ENCODE assay signal across 1 cellular context in the genomic region with DNA sequence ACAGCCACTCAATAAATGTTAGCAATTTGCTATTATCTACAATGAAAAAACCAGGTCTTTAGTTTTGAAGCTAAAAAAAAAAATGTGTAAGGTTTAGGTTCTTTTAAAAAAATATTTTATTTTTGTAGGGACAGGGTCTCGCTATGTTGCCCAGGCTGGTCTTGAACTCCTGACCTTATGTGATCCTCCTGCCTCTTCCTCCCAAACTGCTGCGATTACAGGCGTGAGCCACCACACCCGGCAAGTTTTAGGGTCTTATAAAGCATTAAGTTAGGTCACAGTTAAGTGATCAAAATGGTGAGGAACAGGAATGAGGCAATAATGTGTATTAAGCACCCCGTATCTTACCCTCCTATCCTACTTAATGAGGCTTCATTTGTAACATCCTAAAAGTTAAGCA.
TF ChIP-seq lines count a peak whose summit lies in the region.

No MANE protein-coding gene starts in this region.

TF ChIP-seq in H1, 55 proteins besides CTCF, POLR2A, EP300 and RAD21 (continued from another document):
- TF ChIP-seq RFX5 (IDR thresholded peaks at IDR 0.05; ENCODE audit: borderline replicate concordance, low read depth, low read length) (no peak), RBBP5 (IDR thresholded peaks at IDR 0.05; ENCODE audit: borderline replicate concordance, low read depth, low read length) (no peak), SP1 (IDR thresholded peaks at IDR 0.05; ENCODE audit: low read depth, low read length) (no peak), CBX5 (IDR thresholded peaks at IDR 0.05; ENCODE audit: low read depth, low read length) (no peak), HDAC2 (IDR thresholded peaks at IDR 0.05; ENCODE audit: borderline replicate concordance in 1 of 2, low read depth in 2 of 2, low read length in 2 of 2) (no peak)
- TF ChIP-seq, protein P1, sequence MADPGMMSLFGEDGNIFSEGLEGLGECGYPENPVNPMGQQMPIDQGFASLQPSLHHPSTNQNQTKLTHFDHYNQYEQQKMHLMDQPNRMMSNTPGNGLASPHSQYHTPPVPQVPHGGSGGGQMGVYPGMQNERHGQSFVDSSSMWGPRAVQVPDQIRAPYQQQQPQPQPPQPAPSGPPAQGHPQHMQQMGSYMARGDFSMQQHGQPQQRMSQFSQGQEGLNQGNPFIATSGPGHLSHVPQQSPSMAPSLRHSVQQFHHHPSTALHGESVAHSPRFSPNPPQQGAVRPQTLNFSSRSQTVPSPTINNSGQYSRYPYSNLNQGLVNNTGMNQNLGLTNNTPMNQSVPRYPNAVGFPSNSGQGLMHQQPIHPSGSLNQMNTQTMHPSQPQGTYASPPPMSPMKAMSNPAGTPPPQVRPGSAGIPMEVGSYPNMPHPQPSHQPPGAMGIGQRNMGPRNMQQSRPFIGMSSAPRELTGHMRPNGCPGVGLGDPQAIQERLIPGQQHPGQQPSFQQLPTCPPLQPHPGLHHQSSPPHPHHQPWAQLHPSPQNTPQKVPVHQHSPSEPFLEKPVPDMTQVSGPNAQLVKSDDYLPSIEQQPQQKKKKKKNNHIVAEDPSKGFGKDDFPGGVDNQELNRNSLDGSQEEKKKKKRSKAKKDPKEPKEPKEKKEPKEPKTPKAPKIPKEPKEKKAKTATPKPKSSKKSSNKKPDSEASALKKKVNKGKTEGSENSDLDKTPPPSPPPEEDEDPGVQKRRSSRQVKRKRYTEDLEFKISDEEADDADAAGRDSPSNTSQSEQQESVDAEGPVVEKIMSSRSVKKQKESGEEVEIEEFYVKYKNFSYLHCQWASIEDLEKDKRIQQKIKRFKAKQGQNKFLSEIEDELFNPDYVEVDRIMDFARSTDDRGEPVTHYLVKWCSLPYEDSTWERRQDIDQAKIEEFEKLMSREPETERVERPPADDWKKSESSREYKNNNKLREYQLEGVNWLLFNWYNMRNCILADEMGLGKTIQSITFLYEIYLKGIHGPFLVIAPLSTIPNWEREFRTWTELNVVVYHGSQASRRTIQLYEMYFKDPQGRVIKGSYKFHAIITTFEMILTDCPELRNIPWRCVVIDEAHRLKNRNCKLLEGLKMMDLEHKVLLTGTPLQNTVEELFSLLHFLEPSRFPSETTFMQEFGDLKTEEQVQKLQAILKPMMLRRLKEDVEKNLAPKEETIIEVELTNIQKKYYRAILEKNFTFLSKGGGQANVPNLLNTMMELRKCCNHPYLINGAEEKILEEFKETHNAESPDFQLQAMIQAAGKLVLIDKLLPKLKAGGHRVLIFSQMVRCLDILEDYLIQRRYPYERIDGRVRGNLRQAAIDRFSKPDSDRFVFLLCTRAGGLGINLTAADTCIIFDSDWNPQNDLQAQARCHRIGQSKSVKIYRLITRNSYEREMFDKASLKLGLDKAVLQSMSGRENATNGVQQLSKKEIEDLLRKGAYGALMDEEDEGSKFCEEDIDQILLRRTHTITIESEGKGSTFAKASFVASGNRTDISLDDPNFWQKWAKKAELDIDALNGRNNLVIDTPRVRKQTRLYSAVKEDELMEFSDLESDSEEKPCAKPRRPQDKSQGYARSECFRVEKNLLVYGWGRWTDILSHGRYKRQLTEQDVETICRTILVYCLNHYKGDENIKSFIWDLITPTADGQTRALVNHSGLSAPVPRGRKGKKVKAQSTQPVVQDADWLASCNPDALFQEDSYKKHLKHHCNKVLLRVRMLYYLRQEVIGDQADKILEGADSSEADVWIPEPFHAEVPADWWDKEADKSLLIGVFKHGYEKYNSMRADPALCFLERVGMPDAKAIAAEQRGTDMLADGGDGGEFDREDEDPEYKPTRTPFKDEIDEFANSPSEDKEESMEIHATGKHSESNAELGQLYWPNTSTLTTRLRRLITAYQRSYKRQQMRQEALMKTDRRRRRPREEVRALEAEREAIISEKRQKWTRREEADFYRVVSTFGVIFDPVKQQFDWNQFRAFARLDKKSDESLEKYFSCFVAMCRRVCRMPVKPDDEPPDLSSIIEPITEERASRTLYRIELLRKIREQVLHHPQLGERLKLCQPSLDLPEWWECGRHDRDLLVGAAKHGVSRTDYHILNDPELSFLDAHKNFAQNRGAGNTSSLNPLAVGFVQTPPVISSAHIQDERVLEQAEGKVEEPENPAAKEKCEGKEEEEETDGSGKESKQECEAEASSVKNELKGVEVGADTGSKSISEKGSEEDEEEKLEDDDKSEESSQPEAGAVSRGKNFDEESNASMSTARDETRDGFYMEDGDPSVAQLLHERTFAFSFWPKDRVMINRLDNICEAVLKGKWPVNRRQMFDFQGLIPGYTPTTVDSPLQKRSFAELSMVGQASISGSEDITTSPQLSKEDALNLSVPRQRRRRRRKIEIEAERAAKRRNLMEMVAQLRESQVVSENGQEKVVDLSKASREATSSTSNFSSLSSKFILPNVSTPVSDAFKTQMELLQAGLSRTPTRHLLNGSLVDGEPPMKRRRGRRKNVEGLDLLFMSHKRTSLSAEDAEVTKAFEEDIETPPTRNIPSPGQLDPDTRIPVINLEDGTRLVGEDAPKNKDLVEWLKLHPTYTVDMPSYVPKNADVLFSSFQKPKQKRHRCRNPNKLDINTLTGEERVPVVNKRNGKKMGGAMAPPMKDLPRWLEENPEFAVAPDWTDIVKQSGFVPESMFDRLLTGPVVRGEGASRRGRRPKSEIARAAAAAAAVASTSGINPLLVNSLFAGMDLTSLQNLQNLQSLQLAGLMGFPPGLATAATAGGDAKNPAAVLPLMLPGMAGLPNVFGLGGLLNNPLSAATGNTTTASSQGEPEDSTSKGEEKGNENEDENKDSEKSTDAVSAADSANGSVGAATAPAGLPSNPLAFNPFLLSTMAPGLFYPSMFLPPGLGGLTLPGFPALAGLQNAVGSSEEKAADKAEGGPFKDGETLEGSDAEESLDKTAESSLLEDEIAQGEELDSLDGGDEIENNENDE (IDR thresholded peaks at IDR 0.05; ENCODE audit: insufficient replicate concordance, low read length) = no peak
- TF ChIP-seq, protein P2, sequence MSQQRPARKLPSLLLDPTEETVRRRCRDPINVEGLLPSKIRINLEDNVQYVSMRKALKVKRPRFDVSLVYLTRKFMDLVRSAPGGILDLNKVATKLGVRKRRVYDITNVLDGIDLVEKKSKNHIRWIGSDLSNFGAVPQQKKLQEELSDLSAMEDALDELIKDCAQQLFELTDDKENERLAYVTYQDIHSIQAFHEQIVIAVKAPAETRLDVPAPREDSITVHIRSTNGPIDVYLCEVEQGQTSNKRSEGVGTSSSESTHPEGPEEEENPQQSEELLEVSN (IDR thresholded peaks at IDR 0.05) = no peak
TF ChIP-seq in H1: peak in this region for 0.
